In the genomic region with DNA sequence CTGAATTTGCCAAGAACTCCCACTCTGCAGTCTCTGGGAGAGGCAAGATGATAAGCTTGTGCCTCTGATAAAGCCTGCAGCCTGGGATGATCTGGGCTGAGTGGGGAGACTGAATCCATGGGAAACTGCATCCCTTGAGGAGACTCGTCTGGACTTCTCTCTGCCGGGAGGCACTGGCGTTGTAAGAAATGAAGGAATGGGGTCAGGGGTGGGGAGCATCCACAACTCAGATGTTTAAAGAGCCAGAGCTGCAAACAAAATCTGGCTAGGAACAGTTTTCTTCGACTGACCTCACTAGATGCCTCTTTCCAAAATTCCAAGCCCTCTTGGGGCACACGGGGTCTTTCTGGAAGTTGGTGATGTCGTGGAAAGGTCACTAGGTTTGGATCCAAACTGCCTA, we compare ENCODE assay signal across 15 cellular contexts.
A peak's percentile ranks its signal among the peaks of the same experiment; 100 is the strongest.
DNase-seq lines count a peak whose midpoint lies in the region; ATAC-seq and TF ChIP-seq lines count a peak whose summit lies in the region.
"Had no signal": no experiment of that assay in that cellular context is flagged by ENCODE, and none has a peak within 500 bp of the region (broad histone marks: within the 10 kb centered on the region; RNA-seq: fewer than 3 reads in every experiment).

No MANE protein-coding gene starts in this region.

- H3K9me3 ChIP-seq in left ventricle myocardium inferior (replicated peaks): no peaks in the 10 kb centered on the region
- no peaks in the 10 kb centered on the region for H3K9me3 ChIP-seq in ovary
- H3K9me3 ChIP-seq: Caco-2 had no signal

- DNase-seq in Right ventricle myocardium superior (no peak), cardiac septum (ENCODE audit: low spot score) (no peak), left ventricle myocardium inferior (peak; percentile 20), ovary (peak in 4 of 5 donors; percentile 27 to 50 (median 39))
- DNase-seq: Caco-2, MM.1S, NCI-H1105, NCI-H187, NCI-H446, PC-9 had no signal

- peak overlapping the region; percentile 48 for H3K27ac ChIP-seq in left ventricle myocardium inferior (replicated peaks)
- H3K27ac ChIP-seq in ovary: no peak overlapping the region
- H3K27ac ChIP-seq: PC-9 had no signal

- H3K4me3 ChIP-seq in left ventricle myocardium inferior (no peak overlapping the region), ovary (no peak overlapping the region)
- H3K4me3 ChIP-seq: GM23338, PC-9 had no signal

- ATAC-seq in Right ventricle myocardium superior (ENCODE audit: poor library complexity) (peak; percentile 47), GM19452 (IDR thresholded peaks at IDR 0.05; ENCODE audit: unreplicated experiment) (no peak), GM18870 (IDR thresholded peaks at IDR 0.05; ENCODE audit: unreplicated experiment) (no peak), HG02870 (IDR thresholded peaks at IDR 0.05; ENCODE audit: unreplicated experiment) (no peak), HG03521 (IDR thresholded peaks at IDR 0.05; ENCODE audit: unreplicated experiment) (no peak)
- ATAC-seq: GM23338 had no signal

- TF ChIP-seq EP300 in ovary (IDR thresholded peaks at IDR 0.05): no peak

- intact Hi-C loops in Right ventricle myocardium superior (cut with DNase I) (no loop called here), cardiac septum (cut with DNase I) (no loop called here), left ventricle myocardium inferior (cut with micrococcal nuclease) (no loop called here), ovary (cut with DNase I) (loop anchor here in 1 of 4 donors (10.0 kb wide), 1 partner anchor 62 kb away; the partner anchor contains the start of gene SPON1)

- TF ChIP-seq CTCF in left ventricle myocardium inferior (IDR thresholded peaks at IDR 0.05; ENCODE audit: borderline replicate concordance) (no peak), ovary (IDR thresholded peaks at IDR 0.05) (no peak)

- no peak for TF ChIP-seq POLR2A in ovary (IDR thresholded peaks at IDR 0.05)

- 8 to 17% (median 10%) methylated on average over 6 of the region's 6 CpGs for WGBS in ovary, 3 donors

- H3K27me3 ChIP-seq in left ventricle myocardium inferior (ENCODE audit: low read depth) (peaks cover 72% of the 10 kb centered on the region), ovary (no peaks in the 10 kb centered on the region)

- H3K36me3 ChIP-seq in left ventricle myocardium inferior (no peaks in the 10 kb centered on the region), ovary (no peaks in the 10 kb centered on the region)

- H3K4me1 ChIP-seq in left ventricle myocardium inferior (peaks cover 22% of the 10 kb centered on the region), ovary (ENCODE audit: insufficient read depth) (peaks cover 15% of the 10 kb centered on the region)

Comparison
In these comparisons a context has a peak if more than half of its experiments do, and no peak if none do; other contexts are left out.
1. DNase-seq: peak in left ventricle myocardium inferior (single experiment) and ovary (4 of 5); none in Right ventricle myocardium superior (single experiment) and cardiac septum (single experiment).